ENCODE assay signal across 9 cellular contexts in genomic region chr10:46597616-46598246, GRCh38. TPM values are rescaled to one million over a fixed set of nuclear protein-coding genes. Genes with fewer than 3 reads are reported as not detected.
DNase-seq lines count a peak whose midpoint lies in the region; ATAC-seq and TF ChIP-seq lines count a peak whose summit lies in the region.
"Not testable (repeated sequence)": the region's sequence is repeated elsewhere in the genome, so short reads cannot be mapped to it uniquely, and the experiment has no call there.
"Had no signal": no experiment of that assay in that cellular context is flagged by ENCODE, and none has a peak within 500 bp of the region (broad histone marks: within the 10 kb centered on the region; RNA-seq: fewer than 3 reads in every experiment).

No MANE protein-coding gene starts in this region.

- H3K9me3 Mint-ChIP-seq in CD4-positive, alpha-beta memory T cell; activated naive CD4-positive, alpha-beta T cell treated with anti-CD3 and anti-CD28 coated beads, Interleukin-2, amount 50 U/mL, for 72 hours: not testable (repeated sequence)

- H3F3A ChIP-seq in PC-9 (ENCODE audit: insufficient read depth, low read depth), result not testable (repeated sequence)

- not testable (repeated sequence) for BruUV-seq in PC-9 (replicated peaks; lab: Mats Ljungman, UMichigan)

- ATAC-seq in GM19452 (IDR thresholded peaks at IDR 0.05; ENCODE audit: unreplicated experiment), result peak; percentile 86
- peak; percentile 76 for ATAC-seq in HG03045 (IDR thresholded peaks at IDR 0.05; ENCODE audit: unreplicated experiment)
- peak; percentile 91 to 92 for ATAC-seq in activated naive CD4-positive, alpha-beta T cell treated with anti-CD3 and anti-CD28 coated beads, Interleukin-2, amount 50 U/mL, for 72 hours
- peak; percentile 86 for ATAC-seq in lung (ENCODE audit: insufficient read depth, low FRiP score)

- WGBS in esophagus squamous epithelium, 2 donors, result 1 to 3% methylated on average over 6 to 11 of the region's 44 CpGs
- 0 to 1% methylated on average over 4 to 30 of the region's 44 CpGs for WGBS in lung, 2 donors

- H3K27me3 Mint-ChIP-seq in CD4-positive, alpha-beta memory T cell, result not testable (repeated sequence)

- H3K36me3 Mint-ChIP-seq in CD4-positive, alpha-beta memory T cell; activated naive CD4-positive, alpha-beta T cell treated with anti-CD3 and anti-CD28 coated beads, Interleukin-2, amount 50 U/mL, for 72 hours: not testable (repeated sequence)

- H3K4me3 Mint-ChIP-seq in CD4-positive, alpha-beta memory T cell, result peak overlapping the region in 5 of 8 donors; percentile 33 to 66 (median 49)

- not testable (repeated sequence) for H3K4me1 ChIP-seq in CD4-positive, alpha-beta memory T cell (ENCODE audit: insufficient read depth, low read length); PC-9 (replicated peaks; ENCODE audit: insufficient read depth); esophagus squamous epithelium; lung (ENCODE audit: control insufficient read depth in 2 of 2, insufficient read depth in 2 of 2, low read length in 2 of 2)

- peak; percentile 20 to 62 (median 31) for DNase-seq in CD4-positive, alpha-beta memory T cell
- peak in 1 of 2 experiments; percentile 66 for DNase-seq in PC-9
- not testable (repeated sequence) for DNase-seq in activated naive CD4-positive, alpha-beta T cell treated with anti-CD3 and anti-CD28 coated beads, Interleukin-2, amount 50 U/mL, for 72 hours (ENCODE audit: low spot score in 2 of 2); esophagus squamous epithelium (lab: John Stamatoyannopoulos, UW); lung (ENCODE audit: low spot score)
- DNase-seq in stimulated activated CD4-positive, alpha-beta T cell treated with anti-CD3 and anti-CD28 coated beads, Interleukin-15, amount 100 ng/mL, for 24 hours, result peak; percentile 26

- not testable (repeated sequence) for H3K4me1 Mint-ChIP-seq in CD4-positive, alpha-beta memory T cell

- intact Hi-C loops in CD4-positive, alpha-beta memory T cell (cut with micrococcal nuclease); PC-9 (cut with micrococcal nuclease; ENCODE audit: unreplicated experiment); esophagus squamous epithelium (cut with DNase I): not testable (repeated sequence)

- not testable (repeated sequence) for H2AFZ ChIP-seq in PC-9

- peak overlapping the region; percentile 72 for H3K4me2 ChIP-seq in PC-9

- POLR2A ChIA-PET in CD4-positive, alpha-beta memory T cell (lab: Charles Lee; ENCODE audit: partially characterized antibody); PC-9 (lab: Charles Lee; ENCODE audit: unreplicated experiment): not testable (repeated sequence)

- not testable (repeated sequence) for H3K9me2 ChIP-seq in PC-9 (ENCODE audit: insufficient read depth)

- not testable (repeated sequence) for H3K9me3 ChIP-seq in CD4-positive, alpha-beta memory T cell (ENCODE audit: control insufficient read depth in 1 of 2, low read length in 2 of 2); PC-9 (ENCODE audit: insufficient read depth, low read depth); esophagus squamous epithelium; lung (ENCODE audit: control insufficient read depth in 2 of 2, insufficient read depth in 1 of 2, low read length in 1 of 2)

- not testable (repeated sequence) for H3K27me3 ChIP-seq in CD4-positive, alpha-beta memory T cell (ENCODE audit: insufficient read depth, low read length); PC-9 (ENCODE audit: insufficient read depth, low read depth); esophagus squamous epithelium; lung (ENCODE audit: control insufficient read depth, insufficient read depth)

- not testable (repeated sequence) for H4K20me1 ChIP-seq in PC-9 (ENCODE audit: insufficient read depth)

- not testable (repeated sequence) for H3K4me3 ChIP-seq in CD4-positive, alpha-beta memory T cell (ENCODE audit: low read length in 2 of 2); lung
- H3K4me3 ChIP-seq in PC-9 (peak overlapping the region; percentile 59; the same call in 1 of the 2 replicates), esophagus squamous epithelium (peak overlapping the region; percentile 25 to 61 (median 46))

- H3K36me3 ChIP-seq in CD4-positive, alpha-beta memory T cell (ENCODE audit: insufficient read depth, low read length); PC-9 (ENCODE audit: low read depth); esophagus squamous epithelium; lung (ENCODE audit: control insufficient read depth in 2 of 2, insufficient read depth in 2 of 2, low read length in 2 of 2): not testable (repeated sequence)

- not testable (repeated sequence) for H3K79me2 ChIP-seq in PC-9 (ENCODE audit: low read depth)

- CTCF ChIA-PET in CD4-positive, alpha-beta memory T cell (lab: Charles Lee; ENCODE audit: partially characterized antibody); PC-9 (lab: Charles Lee): not testable (repeated sequence)

- H3K27ac ChIP-seq in CD4-positive, alpha-beta memory T cell (ENCODE audit: low read depth, low read length); PC-9; lung (ENCODE audit: low read depth in 1 of 2, low read length in 1 of 2): not testable (repeated sequence)
- peak overlapping the region; percentile 39 to 70 (median 58) for H3K27ac ChIP-seq in esophagus squamous epithelium

- not testable (repeated sequence) for TF ChIP-seq POLR2A in esophagus squamous epithelium (IDR thresholded peaks at IDR 0.05)

- H3K27ac Mint-ChIP-seq in CD4-positive, alpha-beta memory T cell, result peak overlapping the region in 1 of 7 donors; percentile 24
- H3K27ac Mint-ChIP-seq in activated naive CD4-positive, alpha-beta T cell treated with anti-CD3 and anti-CD28 coated beads, Interleukin-2, amount 50 U/mL, for 72 hours, result not testable (repeated sequence)

- TF ChIP-seq CTCF in PC-9 (conservative IDR thresholded peaks at IDR 0.05); lung (IDR thresholded peaks at IDR 0.05; ENCODE audit: control extremely low read depth, extremely low read depth): not testable (repeated sequence)
- peak in 1 of 6 experiments; percentile 7 for TF ChIP-seq CTCF in esophagus squamous epithelium (IDR thresholded peaks at IDR 0.05)

RNA-seq across cellular contexts. Expression of gene SYT15, which starts 18.8 kb away (rescaled TPM):
- 1 to 10 TPM in 1 of 2 experiments, under 1 TPM in 1; 0.99 to 1.7 TPM for total RNA-seq in CD4-positive, alpha-beta memory T cell
- polyA plus RNA-seq in CD4-positive, alpha-beta memory T cell, result under 1 TPM; 0.10 TPM
- 1.9 and 3.3 TPM in 2 replicates for total RNA-seq in PC-9 (2021)
- 1 to 10 TPM in 1 of 2 donors, under 1 TPM in 1; 0.27 to 1.4 TPM for total RNA-seq in activated naive CD4-positive, alpha-beta T cell treated with anti-CD3 and anti-CD28 coated beads, Interleukin-2, amount 50 U/mL, for 72 hours
- total RNA-seq in esophagus squamous epithelium, result 1 to 10 TPM in 2 of 4 donors, under 1 TPM in 2; 0.31 to 2.7 (median 1.0) TPM
- total RNA-seq in lung, result 10 to 100 TPM; 24.8 to 53.5 TPM
- polyA plus RNA-seq in lung, result 10 to 100 TPM in 1 of 2 donors, 1 to 10 TPM in 1; 3.8 to 18.4 TPM

RNA-seq across cellular contexts. Expression of gene GPRIN2, which starts 41.3 kb away (rescaled TPM):
- total RNA-seq in CD4-positive, alpha-beta memory T cell, result not detected
- not detected for polyA plus RNA-seq in CD4-positive, alpha-beta memory T cell
- 33.1 and 53.6 TPM in 2 replicates for total RNA-seq in PC-9 (2021)
- not detected for total RNA-seq in activated naive CD4-positive, alpha-beta T cell treated with anti-CD3 and anti-CD28 coated beads, Interleukin-2, amount 50 U/mL, for 72 hours
- total RNA-seq in esophagus squamous epithelium, result 1 to 10 TPM; 7.6 to 8.3 (median 8.1) TPM
- total RNA-seq in lung, result 10 to 100 TPM; 23.2 to 36.5 TPM
- 10 to 100 TPM; 17.7 to 35.0 TPM for polyA plus RNA-seq in lung
- polyA plus RNA-seq: IgD-negative memory B cell had no signal

Comparison
In these comparisons a context has a peak if more than half of its experiments do, and no peak if none do; other contexts are left out.
1. RNA of gene GPRIN2, which starts 41.3 kb away (total RNA-seq): 23.2 to 36.5 TPM in lung, 33.1 to 53.6 TPM in PC-9 and 7.6 to 8.3 TPM in esophagus squamous epithelium; not detected in CD4-positive, alpha-beta memory T cell and not detected in activated naive CD4-positive, alpha-beta T cell treated with anti-CD3 and anti-CD28 coated beads, Interleukin-2, amount 50 U/mL, for 72 hours; every median in the first group is over 4 times any median in the second.
2. Peak in every context shown above with its lines, with median percentiles within 50 percentile points of each other: ATAC-seq.